ENCODE assay signal across 1 cellular context in genomic region chr5:296954-297353, GRCh38.
TF ChIP-seq lines count a peak whose summit lies in the region.

No MANE protein-coding gene starts in this region.

TF ChIP-seq in IMR-90, 13 proteins besides CTCF, POLR2A, EP300 and RAD21:
- TF ChIP-seq FOS (IDR thresholded peaks at IDR 0.05; ENCODE audit: low read depth, low read length) = peak; percentile 73
- peak; percentile 86 for TF ChIP-seq CEBPB (IDR thresholded peaks at IDR 0.05; ENCODE audit: low read depth, low read length)
- TF ChIP-seq MXI1 (IDR thresholded peaks at IDR 0.05; ENCODE audit: borderline replicate concordance, low read depth, low read length) = peak; percentile 69; the same call in 1 of the 2 replicates
- peak; percentile 65 for TF ChIP-seq BHLHE40 (IDR thresholded peaks at IDR 0.05; ENCODE audit: low read depth, low read length)
- TF ChIP-seq MAFK (IDR thresholded peaks at IDR 0.05; ENCODE audit: low read depth, low read length) = peak; percentile 45; the same call in 1 of the 2 replicates
